In the genomic region with DNA sequence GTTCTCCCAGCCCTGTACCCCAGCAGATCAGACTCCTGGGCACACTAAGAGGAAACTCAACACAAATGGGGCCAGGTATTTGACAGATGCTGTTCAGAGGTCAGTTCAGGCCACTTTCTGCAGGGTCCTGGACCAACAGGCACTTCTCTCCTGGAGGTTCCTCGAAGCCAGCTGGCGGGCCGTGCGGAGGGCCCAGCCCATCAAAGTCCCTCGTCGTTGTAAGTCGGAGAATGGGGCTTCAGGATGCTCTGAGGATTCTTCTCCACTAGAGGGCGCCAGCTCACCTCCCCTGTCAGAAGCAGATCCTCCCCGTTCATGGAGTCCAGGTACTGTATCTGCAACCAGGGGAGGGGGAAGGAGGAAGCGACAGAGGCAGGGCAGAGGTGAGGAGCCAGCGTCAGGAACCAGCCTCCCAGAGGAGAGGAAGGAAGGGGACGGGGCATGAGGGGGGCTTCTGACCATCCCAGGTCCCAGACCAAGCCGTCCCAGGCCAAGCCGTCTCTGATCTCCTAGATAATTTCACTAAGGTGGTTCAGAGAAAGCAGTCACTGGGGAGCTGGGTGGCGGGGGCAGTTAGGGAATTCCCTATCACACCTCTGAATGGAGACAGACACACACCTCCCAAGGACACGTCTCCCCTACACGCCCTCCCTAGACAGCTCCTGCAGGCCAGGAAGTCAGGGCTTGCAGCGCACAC, we compare ENCODE assay signal across 8 cellular contexts. TPM values are rescaled to one million over a fixed set of nuclear protein-coding genes. Genes with fewer than 3 reads are reported as not detected.
DNase-seq lines count a peak whose midpoint lies in the region; ATAC-seq and TF ChIP-seq lines count a peak whose summit lies in the region.

No MANE protein-coding gene starts in this region.

- no peak overlapping the region for H3K4me3 ChIP-seq in DND-41 (ENCODE audit: low read depth in 1 of 2, low read length in 2 of 2)
- no peak overlapping the region for H3K4me3 ChIP-seq in lower lobe of right lung

- no peaks in the 10 kb centered on the region for H3K9me3 ChIP-seq in DND-41 (ENCODE audit: insufficient read depth, low read length, severe bottlenecking)
- no peaks in the 10 kb centered on the region for H3K9me3 ChIP-seq in lower lobe of right lung

- H3K4me1 ChIP-seq in DND-41 (ENCODE audit: insufficient read depth, low read length) = no peaks in the 10 kb centered on the region
- peaks cover 6% of the 10 kb centered on the region for H3K4me1 ChIP-seq in lower lobe of right lung

- H4K20me1 ChIP-seq in DND-41 (ENCODE audit: insufficient read depth, low read length) = no peaks in the 10 kb centered on the region

- H2AFZ ChIP-seq in DND-41 (ENCODE audit: low read depth, low read length) = peak overlapping the region; percentile 49; the same call in 1 of the 2 replicates

- ATAC-seq in DND-41 (ENCODE audit: insufficient read depth, low read depth) (peak; percentile 90), lower lobe of right lung (peak; percentile 81 to 85), HG03159 (IDR thresholded peaks at IDR 0.05; ENCODE audit: unreplicated experiment) (no peak)

- H3K36me3 ChIP-seq in DND-41 (ENCODE audit: insufficient read depth, low read length) = peaks cover 28% of the 10 kb centered on the region
- peaks cover 15% of the 10 kb centered on the region for H3K36me3 ChIP-seq in lower lobe of right lung

- DNase-seq in DND-41 (peak; percentile 85), HK-2 (ENCODE audit: unreplicated experiment) (peak; percentile 97), NCI-H748 (lab: John Stamatoyannopoulos, UW; ENCODE audit: unreplicated experiment) (peak; percentile 82), dermis microvascular lymphatic vessel endothelial cell (ENCODE audit: low read depth in 2 of 2) (peak; percentile 74 to 91), lower lobe of right lung (peak; percentile 77)
- peak; percentile 79 to 80 for DNase-seq in activated CD4-positive, alpha-beta T cell treated with anti-CD3 and anti-CD28 coated beads, Interleukin-2, amount 50 U/mL, for 4 hours
- DNase-seq in stimulated activated CD8-positive, alpha-beta memory T cell treated with anti-CD3 and anti-CD28 coated beads, Interleukin-12 subunit alpha, Interleukin-12 subunit beta, amount 100 ng/mL, for 1 hour (ENCODE audit: low read depth) = peak; percentile 71

- TF ChIP-seq CTCF in DND-41 (IDR thresholded peaks at IDR 0.05; ENCODE audit: borderline replicate concordance, extremely low read depth, low read length, poor library complexity, severe bottlenecking) (peak; percentile 99), lower lobe of right lung (IDR thresholded peaks at IDR 0.05) (peak; percentile 95)

- H3K27ac ChIP-seq in DND-41 (ENCODE audit: low read length) (no peak overlapping the region), lower lobe of right lung (no peak overlapping the region)

- no peak overlapping the region for H3K9ac ChIP-seq in DND-41 (ENCODE audit: low read depth, low read length)

- intact Hi-C loops in lower lobe of right lung (cut with DNase I) = no loop called here

- H3K27me3 ChIP-seq in DND-41 (ENCODE audit: insufficient read depth, low read length, poor library complexity) (no peaks in the 10 kb centered on the region), lower lobe of right lung (ENCODE audit: low read depth) (no peaks in the 10 kb centered on the region)

- H3K4me2 ChIP-seq in DND-41 (ENCODE audit: insufficient read depth, low read length) = no peak overlapping the region

- no peaks in the 10 kb centered on the region for H3K79me2 ChIP-seq in DND-41 (ENCODE audit: insufficient read depth, low read length)

RNA-seq across cellular contexts. Expression of a gene that starts 11.7 kb away (rescaled TPM):
- total RNA-seq in dermis microvascular lymphatic vessel endothelial cell (not detected in 2 replicates), lower lobe of right lung (not detected)

RNA-seq across cellular contexts. Expression of a gene that starts 19.3 kb away (rescaled TPM):
- total RNA-seq in dermis microvascular lymphatic vessel endothelial cell = 173 and 178 TPM in 2 replicates
- total RNA-seq in lower lobe of right lung = 72.6 TPM

RNA-seq across cellular contexts. Expression of a gene that starts 26.0 kb away (rescaled TPM):
- total RNA-seq in dermis microvascular lymphatic vessel endothelial cell (2.4 and 4.9 TPM in 2 replicates), lower lobe of right lung (78.7 TPM)

Comparison
In these comparisons a context has a peak if more than half of its experiments do, and no peak if none do; other contexts are left out.
1. RNA of a gene that starts 26.0 kb away (total RNA-seq): 78.7 TPM in lower lobe of right lung (single experiment); 2.4 to 4.9 TPM in dermis microvascular lymphatic vessel endothelial cell; every median in the first group is over 10 times any median in the second.
2. Peak in every context shown above with its lines, with median percentiles within 50 percentile points of each other: DNase-seq.